ENCODE assay signal across 9 cellular contexts in the genomic region with DNA sequence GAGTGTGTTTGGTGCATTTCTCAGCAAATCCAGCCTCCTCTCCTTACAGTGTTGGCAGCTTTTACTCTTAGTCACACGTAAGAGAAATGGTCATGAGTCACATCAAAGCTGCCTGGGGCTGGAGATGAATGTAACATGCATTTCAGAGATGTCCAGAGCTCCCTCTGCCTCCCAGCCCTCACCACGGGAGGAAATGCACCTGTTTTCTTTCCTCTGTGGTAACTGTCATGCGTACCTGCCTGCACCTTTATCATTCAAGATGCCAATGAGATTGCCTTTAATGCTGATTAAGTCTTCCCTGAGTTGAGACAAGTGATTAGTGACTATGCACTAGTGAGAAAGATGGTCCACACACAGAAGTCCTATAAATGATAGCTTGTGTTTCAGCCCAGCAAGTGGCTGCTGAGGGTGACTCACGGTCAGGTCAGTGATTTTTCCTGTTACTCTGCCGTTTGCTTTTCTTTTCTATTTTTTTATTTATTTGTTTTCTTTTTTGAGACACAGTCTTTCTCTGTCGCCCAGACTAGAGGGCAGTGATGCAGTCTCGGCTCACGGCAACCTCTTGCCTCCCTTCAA.
DNase-seq lines count a peak whose midpoint lies in the region; ATAC-seq, FAIRE-seq and TF ChIP-seq lines count a peak whose summit lies in the region.
"Had no signal": no experiment of that assay in that cellular context is flagged by ENCODE, and none has a peak within 500 bp of the region (broad histone marks: within the 10 kb centered on the region; RNA-seq: fewer than 3 reads in every experiment).

No MANE protein-coding gene starts in this region.

- intact Hi-C loops in esophagus muscularis mucosa (cut with DNase I): no loop called here
- intact Hi-C loops in Right ventricle myocardium inferior (cut with DNase I): no loop called here

- peak; percentile 89 for ATAC-seq in RWPE2 (ENCODE audit: low read depth)
- no peak for ATAC-seq in HG02884 (IDR thresholded peaks at IDR 0.05; ENCODE audit: unreplicated experiment)
- no peak for ATAC-seq in Right ventricle myocardium inferior

- no peaks in the 10 kb centered on the region for H3K36me3 ChIP-seq in RWPE2 (ENCODE audit: low read depth)
- no peaks in the 10 kb centered on the region for H3K36me3 ChIP-seq in esophagus muscularis mucosa
- H3K36me3 ChIP-seq in small intestine (ENCODE audit: control insufficient read depth in 2 of 2, insufficient read depth in 2 of 2, low read length in 2 of 2): no peaks in the 10 kb centered on the region

- WGBS in esophagus muscularis mucosa: 24% methylated on average over 8 of the region's 8 CpGs
- WGBS in small intestine, 3 donors: 45 to 54% (median 51%) methylated on average over 8 of the region's 8 CpGs

- FAIRE-seq in small intestine (lab: Jason Lieb, UNC): no peak
- FAIRE-seq: endothelial cell of umbilical vein had no signal

- no peaks in the 10 kb centered on the region for H3K27me3 ChIP-seq in RWPE2 (ENCODE audit: insufficient read depth, poor library complexity, severe bottlenecking)
- no peaks in the 10 kb centered on the region for H3K27me3 ChIP-seq in esophagus muscularis mucosa
- no peaks in the 10 kb centered on the region for H3K27me3 ChIP-seq in small intestine (ENCODE audit: control insufficient read depth in 2 of 2, insufficient read depth in 2 of 2, low read length in 2 of 2)

- DNase-seq in H4 (ENCODE audit: low spot score) (peak; percentile 90), RWPE2 (ENCODE audit: low spot score) (peak; percentile 75), esophagus muscularis mucosa (ENCODE audit: extremely low spot score) (no peak), small intestine (peak; percentile 11), DMS79 (lab: John Stamatoyannopoulos, UW) (no peak), NCI-H128 (lab: John Stamatoyannopoulos, UW; ENCODE audit: unreplicated experiment) (no peak), Right ventricle myocardium inferior (ENCODE audit: missing footprints) (no peak)

- peaks cover 9% of the 10 kb centered on the region for H3K4me1 ChIP-seq in RWPE2 (ENCODE audit: insufficient read depth, poor library complexity, severe bottlenecking)
- H3K4me1 ChIP-seq in esophagus muscularis mucosa: peaks cover 2 to 80% (median 78%) of the 10 kb centered on the region in 4 donors
- no peaks in the 10 kb centered on the region for H3K4me1 ChIP-seq in small intestine (ENCODE audit: control insufficient read depth in 2 of 2, insufficient read depth in 1 of 2, low read depth in 1 of 2, low read length in 1 of 2)

- H3K27ac ChIP-seq in RWPE2 (ENCODE audit: poor library complexity, severe bottlenecking) (no peak overlapping the region), esophagus muscularis mucosa (replicated peaks in 1 of 4) (peak overlapping the region; percentile 85 to 92 (median 88)), small intestine (ENCODE audit: low read depth in 1 of 2, low read length in 1 of 2) (no peak overlapping the region)

- H3K4me3 ChIP-seq in RWPE2 (ENCODE audit: severe bottlenecking) (no peak overlapping the region), esophagus muscularis mucosa (no peak overlapping the region), small intestine (ENCODE audit: low read depth in 1 of 2, low read length in 2 of 2) (no peak overlapping the region)

- no peaks in the 10 kb centered on the region for H3K9me3 ChIP-seq in RWPE2 (ENCODE audit: severe bottlenecking)
- no peaks in the 10 kb centered on the region for H3K9me3 ChIP-seq in esophagus muscularis mucosa
- no peaks in the 10 kb centered on the region for H3K9me3 ChIP-seq in small intestine (ENCODE audit: control insufficient read depth, low read depth)

- TF ChIP-seq CTCF in RWPE2 (IDR thresholded peaks at IDR 0.05; ENCODE audit: poor library complexity, severe bottlenecking): no peak
- TF ChIP-seq CTCF in esophagus muscularis mucosa (IDR thresholded peaks at IDR 0.05): peak in 2 of 3 experiments; percentile 18 to 30

- no peak for TF ChIP-seq EP300 in esophagus muscularis mucosa (IDR thresholded peaks at IDR 0.05)

- TF ChIP-seq POLR2A in esophagus muscularis mucosa (IDR thresholded peaks at IDR 0.05; ENCODE audit: low read depth): no peak

Comparison
In these comparisons a context has a peak if more than half of its experiments do, and no peak if none do; other contexts are left out.
1. DNase-seq: peak in H4 (single experiment), RWPE2 (single experiment) and small intestine (single experiment); none in esophagus muscularis mucosa (single experiment), DMS79 (single experiment), NCI-H128 (single experiment) and Right ventricle myocardium inferior (single experiment).
2. H3K27ac ChIP-seq: peak in esophagus muscularis mucosa (4 of 4); none in RWPE2 (single experiment) and small intestine (0 of 2).